22 cellular contexts compared by ENCODE assay signal in the genomic region with DNA sequence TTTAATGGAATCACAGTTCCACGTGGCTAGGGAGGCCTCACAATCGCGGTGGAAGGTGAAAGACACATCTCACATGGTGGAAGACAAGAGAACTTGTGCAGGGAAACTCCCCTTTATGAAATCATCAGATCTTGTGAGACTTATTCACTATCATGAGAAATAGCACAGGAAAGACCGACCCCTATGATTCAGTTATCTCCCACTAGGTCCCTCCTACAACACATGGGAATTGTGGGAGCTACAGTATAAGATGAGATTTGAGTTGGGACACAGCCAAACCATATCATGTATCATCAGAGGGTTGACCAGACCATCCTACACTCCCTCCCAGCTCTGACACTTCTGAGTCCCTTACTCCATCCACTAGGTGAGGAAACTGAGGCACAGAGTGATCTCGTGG.
"Had no signal": no experiment of that assay in that cellular context is flagged by ENCODE, and none has a peak within 500 bp of the region (broad histone marks: within the 10 kb centered on the region; RNA-seq: fewer than 3 reads in every experiment).

No MANE protein-coding gene starts in this region.

- DNase-seq: IMR-90, Karpas-422, KG1, MG63, NCI-H1092 treated with DMSO at 0.1 percent for 48 hours, NCI-H1436, NCI-H187, NCI-H2029, NCI-H2171 treated with DMSO at 0.1 percent for 48 hours, NCI-H345, NCI-H446 treated with DMSO at 0.1 percent for 48 hours, NCI-H510A treated with DMSO at 0.1 percent for 48 hours, NCI-H526, NCI-H82, PC-3, Right ventricle myocardium superior, RPMI8226, SIG-M5 had no signal

- H3K9me3 ChIP-seq: MG63, SJSA1 had no signal

- ATAC-seq: Panc1, PC-3 had no signal

- H3K27ac ChIP-seq: HL-60, SJSA1, SK-N-MC had no signal

- H3K36me3 ChIP-seq: MG63, SJSA1 had no signal

- H3K4me1 ChIP-seq: SJSA1 had no signal

- H3K27me3 ChIP-seq: SJSA1 had no signal

- H3K4me3 ChIP-seq: MG63, SJSA1, SK-N-MC had no signal
